ENCODE assay signal across 8 cellular contexts in genomic region chr3:169668081-169668956, GRCh38. TPM values are rescaled to one million over a fixed set of nuclear protein-coding genes. Genes with fewer than 3 reads are reported as not detected.
DNase-seq lines count a peak whose midpoint lies in the region; ATAC-seq, FAIRE-seq and TF ChIP-seq lines count a peak whose summit lies in the region.

No MANE protein-coding gene starts in this region.

- peak overlapping the region; percentile 61 to 63 for H3K4me3 Mint-ChIP-seq in stimulated activated naive CD8-positive, alpha-beta T cell treated with anti-CD3 and anti-CD28 coated beads, Interleukin-15, amount 100 ng/mL, for 72 hours

- H3K4me1 ChIP-seq in kidney (ENCODE audit: control insufficient read depth in 1 of 2, insufficient read depth in 1 of 2, low read depth in 1 of 2, low read length in 2 of 2) = no peaks in the 10 kb centered on the region

- peak overlapping the region; percentile 64 to 74 for H3K9ac ChIP-seq in kidney (ENCODE audit: low read length in 2 of 2)

- no peak overlapping the region for H3K27ac Mint-ChIP-seq in stimulated activated naive CD8-positive, alpha-beta T cell treated with anti-CD3 and anti-CD28 coated beads, Interleukin-15, amount 100 ng/mL, for 72 hours

- ATAC-seq in stimulated activated naive CD8-positive, alpha-beta T cell treated with anti-CD3 and anti-CD28 coated beads, Interleukin-15, amount 100 ng/mL, for 72 hours = peak; percentile 47

- peak overlapping the region; percentile 77 to 91 for H3K27ac ChIP-seq in kidney (ENCODE audit: low read depth in 2 of 2, low read length in 2 of 2)

- TF ChIP-seq CTCF in astrocyte of the spinal cord (IDR thresholded peaks at IDR 0.05; ENCODE audit: low read depth, low read length) = no peak
- TF ChIP-seq CTCF in kidney (IDR thresholded peaks at IDR 0.05; ENCODE audit: borderline replicate concordance, extremely low read depth, insufficient read depth) = no peak

- in situ Hi-C loops in astrocyte of the spinal cord (cut with HindIII; ENCODE audit: low sequenced_read_pairs) = no loop called here

- H3K4me1 Mint-ChIP-seq in stimulated activated naive CD8-positive, alpha-beta T cell treated with anti-CD3 and anti-CD28 coated beads, Interleukin-15, amount 100 ng/mL, for 72 hours = peaks cover 37% of the 10 kb centered on the region

- H3K4me3 ChIP-seq in astrocyte of the spinal cord (ENCODE audit: low read depth, low read length) (peak overlapping the region; percentile 36), kidney (ENCODE audit: low read length in 2 of 2) (peak overlapping the region; percentile 47 to 65)

- H3K9me3 ChIP-seq in kidney (ENCODE audit: control insufficient read depth in 1 of 2, low read length in 2 of 2) = peaks cover 0 to 5% of the 10 kb centered on the region in 2 donors

- peaks cover 0 to 2% of the 10 kb centered on the region in 2 donors for H3K9me3 Mint-ChIP-seq in stimulated activated naive CD8-positive, alpha-beta T cell treated with anti-CD3 and anti-CD28 coated beads, Interleukin-15, amount 100 ng/mL, for 72 hours

- peaks cover 87% of the 10 kb centered on the region for H3K27me3 Mint-ChIP-seq in stimulated activated naive CD8-positive, alpha-beta T cell treated with anti-CD3 and anti-CD28 coated beads, Interleukin-15, amount 100 ng/mL, for 72 hours

- peak; percentile 29 for DNase-seq in activated T-cell treated with anti-CD3 and anti-CD28 coated beads, Interleukin-2, amount 50 U/mL, for 1 hour
- no peak for DNase-seq in activated T-cell treated with anti-CD3 and anti-CD28 coated beads for 4 hours
- DNase-seq in NCI-H1105 treated with DMSO at 0.1 percent for 48 hours (lab: John Stamatoyannopoulos, UW) = peak; percentile 66
- peak; percentile 46 for DNase-seq in astrocyte of the spinal cord (ENCODE audit: low read depth, low spot score)
- DNase-seq in kidney = peak; percentile 79
- DNase-seq in stimulated activated naive CD8-positive, alpha-beta T cell treated with anti-CD3 and anti-CD28 coated beads, Interleukin-15, amount 100 ng/mL, for 72 hours = peak in 1 of 2 donors; percentile 34
- no peak for DNase-seq in frontal cortex (ENCODE audit: low spot score in 2 of 2)
- DNase-seq in cerebellum (ENCODE audit: low spot score) = no peak

- no peak for FAIRE-seq in kidney (lab: Jason Lieb, UNC)
- FAIRE-seq in frontal cortex (lab: Jason Lieb, UNC) = no peak

- intact Hi-C loops in kidney (cut with DNase I) = no loop called here

- H3K36me3 ChIP-seq in kidney (ENCODE audit: control insufficient read depth in 1 of 2, insufficient read depth in 2 of 2, low read length in 2 of 2) = no peaks in the 10 kb centered on the region

RNA-seq across cellular contexts. Expression of gene MECOM, which starts 4.8 kb away (rescaled TPM):
- total RNA-seq in kidney = 148 TPM
- 36.0 TPM for polyA plus RNA-seq in kidney (ENCODE audit: insufficient read depth, low read depth, low replicate concordance)
- total RNA-seq in frontal cortex = 6.9 TPM
- total RNA-seq in cerebellum = 7.2 TPM

Comparison
In these comparisons a context has a peak if more than half of its experiments do, and no peak if none do; other contexts are left out.
1. DNase-seq: peak in activated T-cell treated with anti-CD3 and anti-CD28 coated beads, Interleukin-2, amount 50 U/mL, for 1 hour (single experiment), NCI-H1105 treated with DMSO at 0.1 percent for 48 hours (single experiment), astrocyte of the spinal cord (single experiment) and kidney (single experiment); none in activated T-cell treated with anti-CD3 and anti-CD28 coated beads for 4 hours (single experiment), frontal cortex (0 of 2) and cerebellum (single experiment).
2. RNA of gene MECOM, which starts 4.8 kb away (total RNA-seq): 148 TPM in kidney (single experiment); 7.2 TPM in cerebellum (single experiment) and 6.9 TPM in frontal cortex (single experiment); every median in the first group is over 10 times any median in the second.